1 cellular context compared by ENCODE assay signal in the genomic region with DNA sequence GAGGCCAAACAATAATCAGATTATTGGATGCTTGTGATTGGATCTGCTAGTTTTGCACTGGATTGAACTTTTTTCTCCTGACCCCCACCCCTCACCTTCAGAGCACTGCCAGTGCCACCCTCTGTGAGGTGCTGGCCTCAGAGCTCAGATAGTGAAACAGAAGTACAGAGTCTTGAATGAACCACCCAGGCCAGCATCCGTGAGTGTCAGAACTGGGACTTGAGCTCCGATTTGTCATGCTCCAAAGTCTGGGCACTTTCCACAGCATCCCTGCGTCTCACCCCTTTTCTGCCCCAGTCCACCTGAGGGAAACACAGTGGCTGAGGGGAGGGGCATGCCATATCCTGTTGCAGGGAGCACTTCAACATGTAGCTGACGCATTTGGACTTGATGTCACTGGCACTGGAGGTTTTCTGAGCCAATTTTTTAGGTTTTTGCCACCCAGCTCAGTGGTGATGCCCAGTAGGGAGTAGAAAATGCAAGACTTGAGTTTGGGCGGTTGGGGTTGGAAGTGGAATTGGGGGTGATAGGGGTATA.
TF ChIP-seq lines count a peak whose summit lies in the region.

No MANE protein-coding gene starts in this region.

TF ChIP-seq in WTC11, 78 proteins besides CTCF, POLR2A, EP300 and RAD21 (continued from another document):
- TF ChIP-seq CDX4 (CRISPR knock-in tag; IDR thresholded peaks at IDR 0.05; ENCODE audit: borderline replicate concordance) (no peak), NR2C2 (CRISPR knock-in tag; IDR thresholded peaks at IDR 0.05) (no peak), TEAD4 (CRISPR knock-in tag; IDR thresholded peaks at IDR 0.05) (no peak), ZNF532 (CRISPR knock-in tag; IDR thresholded peaks at IDR 0.05; ENCODE audit: borderline replicate concordance) (no peak), ATF1 (CRISPR knock-in tag; IDR thresholded peaks at IDR 0.05) (no peak), TCF7 (CRISPR knock-in tag; IDR thresholded peaks at IDR 0.05; ENCODE audit: low read depth) (no peak), MLX (CRISPR knock-in tag; IDR thresholded peaks at IDR 0.05) (no peak), MYBL2 (CRISPR knock-in tag; IDR thresholded peaks at IDR 0.05) (no peak), RORB (CRISPR knock-in tag; IDR thresholded peaks at IDR 0.05) (no peak), JUN (CRISPR knock-in tag; IDR thresholded peaks at IDR 0.05) (no peak), ZSCAN18 (CRISPR knock-in tag; IDR thresholded peaks at IDR 0.05) (no peak), ZNF396 (CRISPR knock-in tag; IDR thresholded peaks at IDR 0.05; ENCODE audit: borderline replicate concordance) (no peak), ZNF317 (CRISPR knock-in tag; IDR thresholded peaks at IDR 0.05; ENCODE audit: borderline replicate concordance, low read depth) (no peak), SMAD3 (CRISPR knock-in tag; IDR thresholded peaks at IDR 0.05; ENCODE audit: borderline replicate concordance) (no peak)
- TF ChIP-seq, protein P1, sequence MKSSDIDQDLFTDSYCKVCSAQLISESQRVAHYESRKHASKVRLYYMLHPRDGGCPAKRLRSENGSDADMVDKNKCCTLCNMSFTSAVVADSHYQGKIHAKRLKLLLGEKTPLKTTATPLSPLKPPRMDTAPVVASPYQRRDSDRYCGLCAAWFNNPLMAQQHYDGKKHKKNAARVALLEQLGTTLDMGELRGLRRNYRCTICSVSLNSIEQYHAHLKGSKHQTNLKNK (CRISPR knock-in tag; IDR thresholded peaks at IDR 0.05) = no peak
TF ChIP-seq in WTC11: peak in this region for 0.
